ENCODE assay signal across 8 cellular contexts in the genomic region with DNA sequence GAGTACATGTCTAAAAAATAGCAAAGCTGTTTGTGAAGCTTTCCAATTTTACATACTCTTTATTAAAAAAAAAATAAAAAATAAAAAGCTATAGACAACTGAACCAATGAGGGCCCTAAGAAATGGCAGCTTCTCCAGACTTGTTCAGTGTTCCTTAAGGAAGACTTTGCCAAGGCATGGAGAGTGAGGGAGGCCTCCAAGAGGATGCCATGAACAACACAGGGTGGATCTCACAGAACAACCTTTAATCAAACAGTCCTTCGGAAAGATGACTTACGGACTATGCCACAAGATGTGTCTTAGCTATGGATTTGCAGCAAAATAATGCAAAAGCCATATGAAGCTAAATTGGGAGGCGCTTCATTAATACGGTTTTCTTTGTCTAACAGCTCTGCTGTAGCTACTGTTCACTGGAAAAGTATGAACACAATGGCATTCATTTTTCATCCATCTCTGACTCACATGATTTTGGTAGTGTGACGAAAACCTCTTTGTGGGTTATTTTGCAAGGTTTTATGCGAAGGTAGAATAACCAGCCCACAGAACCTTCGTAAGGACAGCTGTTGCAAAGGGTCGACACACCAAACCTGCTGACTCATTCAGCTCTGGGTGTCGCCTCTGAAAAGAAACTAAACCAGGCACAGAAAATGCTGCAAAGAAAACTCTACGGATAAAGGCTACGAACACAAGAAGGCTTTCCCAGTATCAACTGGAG. TPM values are rescaled to one million over a fixed set of nuclear protein-coding genes. Genes with fewer than 3 reads are reported as not detected.
DNase-seq lines count a peak whose midpoint lies in the region; ATAC-seq and TF ChIP-seq lines count a peak whose summit lies in the region.

No MANE protein-coding gene starts in this region.

- H2AFZ ChIP-seq in mammary epithelial cell (ENCODE audit: low read depth, low read length): peak overlapping the region; percentile 41
- H2AFZ ChIP-seq in osteoblast (ENCODE audit: low read length): peak overlapping the region; percentile 75

- H3K27ac ChIP-seq in mammary epithelial cell (ENCODE audit: insufficient read depth, low read depth, low read length) (peak overlapping the region; percentile 98), osteoblast (ENCODE audit: low read depth, low read length) (peak overlapping the region; percentile 87), spleen (no peak overlapping the region), A673 (ENCODE audit: low read depth, low read length, poor library complexity, severe bottlenecking) (no peak overlapping the region)

- peaks cover 89% of the 10 kb centered on the region for H3K79me2 ChIP-seq in mammary epithelial cell (ENCODE audit: insufficient read depth, low read length)
- H3K79me2 ChIP-seq in osteoblast (ENCODE audit: insufficient read depth, low read length): peaks cover 43% of the 10 kb centered on the region

- peak overlapping the region; percentile 8 to 51 (median 45) for H3K4me3 ChIP-seq in mammary epithelial cell (replicated peaks in 1 of 3; ENCODE audit: insufficient read depth in 1 of 3, low read depth in 2 of 3, low read length in 3 of 3)
- peak overlapping the region; percentile 51 for H3K4me3 ChIP-seq in osteoblast (ENCODE audit: insufficient read depth, low read length)
- H3K4me3 ChIP-seq in spleen: no peak overlapping the region
- H3K4me3 ChIP-seq in A673 (ENCODE audit: low read depth, low read length, poor library complexity, severe bottlenecking): no peak overlapping the region

- H3K9me3 ChIP-seq in mammary epithelial cell (replicated peaks; ENCODE audit: insufficient read depth, low read length) (no peaks in the 10 kb centered on the region), osteoblast (ENCODE audit: low read depth, low read length) (no peaks in the 10 kb centered on the region), spleen (no peaks in the 10 kb centered on the region), A673 (ENCODE audit: low read depth, low read length, poor library complexity, severe bottlenecking) (no peaks in the 10 kb centered on the region)

- H3K4me2 ChIP-seq in mammary epithelial cell (ENCODE audit: insufficient read depth, low read depth, low read length): peak overlapping the region; percentile 92
- peak overlapping the region; percentile 72 for H3K4me2 ChIP-seq in osteoblast (ENCODE audit: insufficient read depth, low read length)

- BruUV-seq in mammary epithelial cell (replicated peaks; lab: Mats Ljungman, UMichigan) (TSS peak; percentile 11), A673 (replicated peaks; lab: Mats Ljungman, UMichigan) (no TSS peak)

- no peak for TF ChIP-seq POLR2A in spleen (IDR thresholded peaks at IDR 0.05)

- intact Hi-C loops in mammary epithelial cell (cut with micrococcal nuclease) (loop anchor here (2.0 to 10.0 kb wide), 2 partner anchors 35 to 353 kb away; no protein-coding TSS in a partner anchor), spleen (cut with DNase I; ENCODE audit: low total_unique reads) (no loop called here), A673 (cut with micrococcal nuclease; ENCODE audit: unreplicated experiment) (no loop called here)

- peak; percentile 90 for ATAC-seq in GM19395 (IDR thresholded peaks at IDR 0.05; ENCODE audit: unreplicated experiment)
- peak; percentile 91 for ATAC-seq in HG03460 (IDR thresholded peaks at IDR 0.05; ENCODE audit: unreplicated experiment)
- no peak for ATAC-seq in GM19328 (IDR thresholded peaks at IDR 0.05; ENCODE audit: unreplicated experiment)

- in situ Hi-C loops in mammary epithelial cell (cut with MboI; ENCODE audit: low sequenced_read_pairs in 2 of 2): no loop called here

- H3K4me1 ChIP-seq in mammary epithelial cell (ENCODE audit: insufficient read depth, low read length) (peaks cover 35% of the 10 kb centered on the region), osteoblast (ENCODE audit: insufficient read depth, low read length) (peaks cover 28% of the 10 kb centered on the region), spleen (peaks cover 0 to 7% (median 0%) of the 10 kb centered on the region in 6 donors), A673 (ENCODE audit: insufficient read depth, low read length, poor library complexity, severe bottlenecking) (no peaks in the 10 kb centered on the region)

- H3K36me3 ChIP-seq in mammary epithelial cell (ENCODE audit: insufficient read depth, low read length) (peaks cover 31% of the 10 kb centered on the region), osteoblast (ENCODE audit: insufficient read depth, low read length) (peaks cover 7% of the 10 kb centered on the region), spleen (no peaks in the 10 kb centered on the region), A673 (ENCODE audit: insufficient read depth, low read length, poor library complexity, severe bottlenecking) (no peaks in the 10 kb centered on the region)

- TF ChIP-seq CTCF in mammary epithelial cell (conservative IDR thresholded peaks at IDR 0.05 in 1 of 2, IDR thresholded peaks at IDR 0.05 in 1 of 2; ENCODE audit: extremely low read depth in 1 of 2, insufficient read depth in 1 of 2, low read depth in 1 of 2, low read length in 2 of 2) (no peak), osteoblast (IDR thresholded peaks at IDR 0.05; ENCODE audit: extremely low read depth, low read depth, low read length) (no peak), spleen (IDR thresholded peaks at IDR 0.05 in 8 of 11, conservative IDR thresholded peaks at IDR 0.05 in 3 of 11) (no peak), A673 (conservative IDR thresholded peaks at IDR 0.05; ENCODE audit: low read depth, low read length) (no peak)

- 21% methylated on average over 11 of the region's 11 CpGs for WGBS in mammary epithelial cell (ENCODE audit: low coverage, missing lambda C conversion rate)
- 36 to 62% (median 52%) methylated on average over 11 of the region's 11 CpGs for WGBS in spleen, 5 donors

- H3K9ac ChIP-seq in mammary epithelial cell (ENCODE audit: insufficient read depth, low read length): peak overlapping the region; percentile 80

- POLR2A ChIA-PET in A673 (lab: Charles Lee; ENCODE audit: low non-redundant PET): interaction anchor here (0.6 kb wide), 1 partner anchor 90 kb away, joined by 5 read pairs; no protein-coding TSS in a partner anchor

- H3K27me3 ChIP-seq in mammary epithelial cell (ENCODE audit: insufficient read depth, low read length) (no peaks in the 10 kb centered on the region), osteoblast (ENCODE audit: insufficient read depth, low read length) (no peaks in the 10 kb centered on the region), spleen (replicated peaks in 1 of 7) (peaks cover 0 to 3% (median 0%) of the 10 kb centered on the region in 7 donors), A673 (replicated peaks; ENCODE audit: insufficient read depth, low read depth, low read length, poor library complexity) (no peaks in the 10 kb centered on the region)

- dilution Hi-C loops in mammary epithelial cell (cut with HindIII; ENCODE audit: low sequenced_read_pairs): loop anchor here (5.0 kb wide), 1 partner anchor 425 kb away; no protein-coding TSS in a partner anchor

- DNase-seq in mammary epithelial cell (peak; percentile 97), osteoblast (ENCODE audit: insufficient read length, low spot score, missing footprints) (peak; percentile 84), spleen (no peak), A673 (ENCODE audit: low spot score) (no peak)
- DNase-seq in stimulated activated naive CD4-positive, alpha-beta T cell (lab: John Stamatoyannopoulos, UW): no peak

- CTCF ChIA-PET in mammary epithelial cell (lab: Charles Lee; ENCODE audit: low non-redundant PET): interaction anchor here (0.6 kb wide), 1 partner anchor 161 kb away, joined by 3 read pairs; no protein-coding TSS in a partner anchor
- CTCF ChIA-PET in A673 (lab: Charles Lee): no interaction called here

- H4K20me1 ChIP-seq in mammary epithelial cell (ENCODE audit: insufficient read depth, low read length) (no peaks in the 10 kb centered on the region), osteoblast (ENCODE audit: insufficient read depth, low read length) (no peaks in the 10 kb centered on the region)

RNA-seq across cellular contexts. Expression of gene EFNB2, which starts 27.7 kb away (rescaled TPM):
- 10 to 100 TPM; 37.1 to 51.8 TPM for total RNA-seq in mammary epithelial cell
- 32.5 TPM for polyA plus RNA-seq in mammary epithelial cell
- 50.8 TPM for polyA minus RNA-seq in mammary epithelial cell
- 10.0 and 17.0 TPM in 2 replicates for total RNA-seq in osteoblast
- total RNA-seq in spleen: 10 to 100 TPM; 12.4 to 22.9 (median 17.6) TPM
- 1 to 10 TPM; 2.9 to 7.1 (median 6.8) TPM for polyA plus RNA-seq in spleen
- 2.2 and 5.2 TPM in 2 replicates for total RNA-seq in A673 (2021)

Comparison
In these comparisons a context has a peak if more than half of its experiments do, and no peak if none do; other contexts are left out.
1. DNase-seq: peak in mammary epithelial cell (single experiment) and osteoblast (single experiment); none in spleen (single experiment), stimulated activated naive CD4-positive, alpha-beta T cell (0 of 6) and A673 (single experiment).
2. H3K27ac ChIP-seq: peak in mammary epithelial cell (single experiment) and osteoblast (single experiment); none in spleen (0 of 8) and A673 (single experiment).
3. H3K4me3 ChIP-seq: peak in mammary epithelial cell (3 of 3) and osteoblast (single experiment); none in spleen (0 of 8) and A673 (single experiment).